In the genomic region with DNA sequence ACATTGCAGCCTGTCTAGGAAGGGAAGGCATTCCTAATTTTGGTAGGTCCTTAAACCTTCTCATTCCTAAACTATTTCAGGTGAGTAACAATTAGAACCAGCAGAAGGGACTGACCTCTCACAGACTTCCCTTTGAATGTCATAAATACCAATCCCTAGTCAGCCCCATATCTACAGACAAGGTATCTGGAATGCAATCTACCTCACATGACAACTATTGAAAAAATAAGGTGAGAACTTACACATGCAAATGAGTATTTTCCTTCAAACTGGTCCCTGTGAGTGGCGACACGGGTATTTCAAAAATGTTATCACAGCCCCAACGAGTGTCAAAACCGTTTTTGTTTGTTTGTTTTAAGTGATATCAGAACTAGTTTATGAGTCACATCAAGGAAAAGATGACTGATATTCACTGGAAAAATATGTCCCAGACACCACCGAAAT, we compare ENCODE assay signal across 29 cellular contexts.
DNase-seq lines count a peak whose midpoint lies in the region.
"Had no signal": no experiment of that assay in that cellular context is flagged by ENCODE, and none has a peak within 500 bp of the region (broad histone marks: within the 10 kb centered on the region; RNA-seq: fewer than 3 reads in every experiment).

No MANE protein-coding gene starts in this region.

- H3K4me3 ChIP-seq in trophoblast cell (ENCODE audit: low read depth, low read length) (no peak overlapping the region), mesenchymal stem cell (ENCODE audit: insufficient read depth in 1 of 2, low read depth in 1 of 2, low read length in 2 of 2) (no peak overlapping the region)
- H3K4me3 ChIP-seq: adrenal gland, BLaER1, cardiac muscle cell, coronary artery, esophagus muscularis mucosa, GM23248, heart left ventricle, ovary had no signal

- WGBS in trophoblast cell (ENCODE audit: extremely low coverage, insufficient coverage, insufficient read length) = no CpG with 5 or more reads among the region's 5 CpGs
- WGBS in mesenchymal stem cell = no CpG with 5 or more reads among the region's 5 CpGs

- no peak overlapping the region for H4K12ac ChIP-seq in trophoblast cell (ENCODE audit: low read depth, low read length)

- H3K27me3 ChIP-seq in trophoblast cell (ENCODE audit: insufficient read depth, low read length) (no peaks in the 10 kb centered on the region), mesenchymal stem cell (ENCODE audit: control insufficient read depth in 1 of 2, insufficient read depth in 1 of 2, low read length in 2 of 2) (no peaks in the 10 kb centered on the region)
- H3K27me3 ChIP-seq: adrenal gland, BLaER1, cardiac muscle cell, esophagus muscularis mucosa, heart left ventricle, ovary had no signal

- H2BK120ac ChIP-seq in trophoblast cell (ENCODE audit: insufficient read depth, low read length, poor library complexity) (no peak overlapping the region), mesenchymal stem cell (ENCODE audit: low read depth, low read length) (no peak overlapping the region)

- DNase-seq in LoVo (ENCODE audit: low spot score) (peak; percentile 2), amniotic epithelial cell (ENCODE audit: low read depth) (peak; percentile 22), epithelial cell of prostate (ENCODE audit: low read depth, low spot score) (no peak), trophoblast cell (peak; percentile 83 to 91), AML-193 (lab: John Stamatoyannopoulos, UW) (no peak), activated gamma-delta T cell (lab: John Stamatoyannopoulos, UW) (no peak), mesenchymal stem cell (no peak)
- no peak for DNase-seq in activated naive CD4-positive, alpha-beta T cell treated with anti-CD3 and anti-CD28 coated beads, Interleukin-2, amount 50 U/mL, for 16 hours
- DNase-seq: activated CD4-positive, alpha-beta T cell treated with anti-CD3 and anti-CD28 coated beads, Interleukin-2, amount 50 U/mL, for 48 hours; activated CD4-positive, CD25-positive, alpha-beta regulatory T cell treated with anti-CD3 and anti-CD28 coated beads, Interleukin-2, amount 50 U/mL, for 72 hours; activated naive CD4-positive, alpha-beta T cell treated with Interleukin-2 at 50 U/mL for 16 hours; adrenal gland; effector memory CD8-positive, alpha-beta T cell; foreskin melanocyte; GM23248; heart left ventricle; HFFc6; NCI-H1105 treated with DMSO at 0.1 percent for 48 hours; NCI-H187 treated with DMSO at 0.1 percent for 48 hours; NCI-H510A treated with DMSO at 0.1 percent for 48 hours; OCI-M1; ovary; Right ventricle myocardium superior; stimulated activated naive B cell treated with anti-CD40 and anti-IgM and Interleukin-4, amounts not matched to agents 10 μg/mL and 1 μg/mL and 100 μg/mL, for 72 hours; substantia nigra had no signal

- H3K27ac ChIP-seq in epithelial cell of prostate = peak overlapping the region; percentile 32
- no peak overlapping the region for H3K27ac ChIP-seq in trophoblast cell (ENCODE audit: low read depth, low read length)
- H3K27ac ChIP-seq in mesenchymal stem cell (ENCODE audit: low read length, poor library complexity, severe bottlenecking) = no peak overlapping the region
- H3K27ac ChIP-seq: adrenal gland, BLaER1, cardiac muscle cell, coronary artery, esophagus muscularis mucosa, GM23248, heart left ventricle, ovary had no signal

- no peak overlapping the region for H4K8ac ChIP-seq in trophoblast cell (ENCODE audit: low read depth, low read length)
- H4K8ac ChIP-seq in mesenchymal stem cell (ENCODE audit: low read length) = no peak overlapping the region

- H3K4ac ChIP-seq in trophoblast cell (ENCODE audit: low read depth, low read length) (no peak overlapping the region), mesenchymal stem cell (ENCODE audit: low read depth in 1 of 2, low read length in 2 of 2) (no peak overlapping the region)

- H3K14ac ChIP-seq in trophoblast cell (ENCODE audit: low read length) = no peak overlapping the region
- H3K14ac ChIP-seq in mesenchymal stem cell (ENCODE audit: low read length in 2 of 2) = no peak overlapping the region

- H2BK15ac ChIP-seq in mesenchymal stem cell (ENCODE audit: low read depth, poor library complexity, severe bottlenecking) = no peak overlapping the region

- no peaks in the 10 kb centered on the region for H3K79me2 ChIP-seq in trophoblast cell (ENCODE audit: control insufficient read depth, insufficient read depth, low read length, poor library complexity)

- no peak overlapping the region for H2BK5ac ChIP-seq in trophoblast cell (ENCODE audit: low read depth, low read length, poor library complexity)
- no peak overlapping the region for H2BK5ac ChIP-seq in mesenchymal stem cell (ENCODE audit: low read depth, low read length, poor library complexity, severe bottlenecking)

- no peak overlapping the region for H2AK5ac ChIP-seq in trophoblast cell (ENCODE audit: low read length)
- no peak overlapping the region for H2AK5ac ChIP-seq in mesenchymal stem cell (ENCODE audit: low read length, severe bottlenecking)

- H3K79me1 ChIP-seq in trophoblast cell (ENCODE audit: low read length) = no peaks in the 10 kb centered on the region
- no peaks in the 10 kb centered on the region for H3K79me1 ChIP-seq in mesenchymal stem cell (replicated peaks; ENCODE audit: low read length, poor library complexity, severe bottlenecking)

- no peak overlapping the region for H2BK12ac ChIP-seq in trophoblast cell (ENCODE audit: low read length)
- no peak overlapping the region for H2BK12ac ChIP-seq in mesenchymal stem cell (ENCODE audit: low read length in 2 of 2)

- H3K18ac ChIP-seq in trophoblast cell (ENCODE audit: low read length) (no peak overlapping the region), mesenchymal stem cell (ENCODE audit: low read depth in 1 of 2, low read length in 2 of 2) (no peak overlapping the region)

- H3K9ac ChIP-seq in trophoblast cell (ENCODE audit: low read length) (no peak overlapping the region), mesenchymal stem cell (ENCODE audit: low read length) (no peak overlapping the region)
- H3K9ac ChIP-seq: BLaER1, GM23248 had no signal

- no peak overlapping the region for H4K91ac ChIP-seq in trophoblast cell (ENCODE audit: low read depth, low read length)
- H4K91ac ChIP-seq in mesenchymal stem cell (ENCODE audit: low read length) = no peak overlapping the region

- H3K23ac ChIP-seq in trophoblast cell (ENCODE audit: low read length) = no peak overlapping the region
- no peak overlapping the region for H3K23ac ChIP-seq in mesenchymal stem cell (ENCODE audit: low read length in 2 of 2)

- H2AFZ ChIP-seq in trophoblast cell (ENCODE audit: insufficient read depth, low read length, poor library complexity) (no peak overlapping the region), mesenchymal stem cell (ENCODE audit: low read depth, low read length) (no peak overlapping the region)
- H2AFZ ChIP-seq: GM23248 had no signal

- no peaks in the 10 kb centered on the region for H3K9me3 ChIP-seq in trophoblast cell (ENCODE audit: insufficient read depth, low read depth, low read length)
- peaks cover 28% of the 10 kb centered on the region for H3K9me3 ChIP-seq in mesenchymal stem cell (ENCODE audit: control insufficient read depth, low read length)
- H3K9me3 ChIP-seq: adrenal gland, BLaER1, ovary had no signal

- H3K4me2 ChIP-seq in trophoblast cell (ENCODE audit: low read length) (no peak overlapping the region), mesenchymal stem cell (ENCODE audit: low read length, poor library complexity, severe bottlenecking) (no peak overlapping the region)
- H3K4me2 ChIP-seq: BLaER1 had no signal

- no peaks in the 10 kb centered on the region for H3K36me3 ChIP-seq in trophoblast cell (ENCODE audit: control insufficient read depth in 1 of 2, insufficient read depth in 2 of 2, low read length in 2 of 2)
- H3K36me3 ChIP-seq in mesenchymal stem cell (ENCODE audit: control insufficient read depth in 1 of 2, insufficient read depth in 2 of 2, low read depth in 1 of 2, low read length in 2 of 2) = no peaks in the 10 kb centered on the region
- H3K36me3 ChIP-seq: adrenal gland, BLaER1, cardiac muscle cell, esophagus muscularis mucosa, heart left ventricle, ovary had no signal

- H3K4me1 ChIP-seq in trophoblast cell (ENCODE audit: control insufficient read depth in 1 of 2, insufficient read depth in 2 of 2, low read length in 2 of 2) (no peaks in the 10 kb centered on the region), mesenchymal stem cell (ENCODE audit: control insufficient read depth, insufficient read depth, low read depth, low read length) (no peaks in the 10 kb centered on the region)
- H3K4me1 ChIP-seq: adrenal gland, BLaER1, esophagus muscularis mucosa, heart left ventricle had no signal

Comparison
In these comparisons a context has a peak if more than half of its experiments do, and no peak if none do; other contexts are left out.
1. DNase-seq: peak in LoVo (single experiment), amniotic epithelial cell (single experiment) and trophoblast cell (2 of 2); none in epithelial cell of prostate (single experiment), AML-193 (0 of 2), activated gamma-delta T cell (single experiment), activated naive CD4-positive, alpha-beta T cell treated with anti-CD3 and anti-CD28 coated beads, Interleukin-2, amount 50 U/mL, for 16 hours (single experiment) and mesenchymal stem cell (single experiment).